8 cellular contexts compared by ENCODE assay signal in the genomic region with DNA sequence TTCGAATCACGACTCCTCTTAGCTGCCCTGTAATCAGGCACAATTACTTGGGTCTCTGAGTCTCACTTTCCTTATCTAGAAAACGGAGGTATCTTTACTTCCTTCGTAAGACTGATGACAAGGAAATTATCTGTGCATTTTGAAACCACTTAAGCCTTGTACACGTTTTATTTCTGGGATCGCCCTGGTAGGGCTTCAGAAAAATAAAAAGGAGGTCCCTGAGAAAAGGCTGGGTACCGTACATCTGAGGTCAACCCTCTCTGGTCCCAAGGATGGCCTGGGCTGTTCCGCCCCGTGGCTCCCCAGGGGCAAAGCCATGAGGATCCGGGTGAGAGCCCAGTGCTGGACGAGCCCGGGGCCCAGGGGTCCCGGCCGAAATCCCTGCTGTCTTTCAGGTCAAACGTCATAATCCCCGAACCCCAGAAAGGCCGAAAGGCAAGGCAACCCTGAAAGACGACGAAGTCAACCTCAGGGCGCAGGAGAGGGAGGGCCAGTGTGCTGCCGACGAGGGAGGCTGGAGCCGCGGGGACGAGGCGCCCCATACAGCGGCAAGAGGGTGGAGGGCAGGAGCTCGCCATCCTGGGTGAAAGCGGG. TPM values are rescaled to one million over a fixed set of nuclear protein-coding genes. Genes with fewer than 3 reads are reported as not detected.
DNase-seq lines count a peak whose midpoint lies in the region; ATAC-seq lines count a peak whose summit lies in the region.

No MANE protein-coding gene starts in this region.

- peak overlapping the region; percentile 94 for H3K4me2 ChIP-seq in Karpas-422 (ENCODE audit: low read depth, low read length, poor library complexity, severe bottlenecking)

- H3K9me2 ChIP-seq in Karpas-422 (replicated peaks; ENCODE audit: insufficient read depth, low read length), result no peaks in the 10 kb centered on the region

- H3K9me3 ChIP-seq in Karpas-422 (ENCODE audit: low read length) (no peaks in the 10 kb centered on the region), ectodermal cell (ENCODE audit: control insufficient read depth, low read length) (no peaks in the 10 kb centered on the region)

- peaks cover 50% of the 10 kb centered on the region for H3K4me1 Mint-ChIP-seq in activated CD4-positive, alpha-beta T cell treated with anti-CD3 and anti-CD28 coated beads, Interleukin-2, amount 10 ng/mL, durations not matched to agents 24 days and 14 days
- H3K4me1 Mint-ChIP-seq in natural killer cell treated with Interleukin-12 subunit alpha and Interleukin-12 subunit beta and Interleukin-15 and Interleukin-18, amount 100 ng/mL, for 72 hours (ENCODE audit: low read depth in 2 of 2), result peaks cover 54 to 58% of the 10 kb centered on the region in 2 donors

- peaks cover 28% of the 10 kb centered on the region for H3K4me1 ChIP-seq in Karpas-422 (ENCODE audit: low read length)
- peaks cover 13% of the 10 kb centered on the region for H3K4me1 ChIP-seq in ectodermal cell (ENCODE audit: control insufficient read depth, insufficient read depth, low read length)

- peaks cover 33% of the 10 kb centered on the region for H3K36me3 ChIP-seq in Karpas-422 (ENCODE audit: insufficient read depth, low read length)
- H3K36me3 ChIP-seq in ectodermal cell (ENCODE audit: control insufficient read depth, insufficient read depth, low read length), result peaks cover 7% of the 10 kb centered on the region

- H3K27me3 ChIP-seq in Karpas-422 (ENCODE audit: low read length), result no peaks in the 10 kb centered on the region
- no peaks in the 10 kb centered on the region for H3K27me3 ChIP-seq in ectodermal cell (ENCODE audit: control insufficient read depth, insufficient read depth, low read length, poor library complexity, severe bottlenecking)

- H4K20me1 ChIP-seq in Karpas-422 (ENCODE audit: insufficient read depth, low read depth, low read length), result peaks cover 36% of the 10 kb centered on the region

- peak overlapping the region; percentile 100 for H3K4me3 Mint-ChIP-seq in activated CD4-positive, alpha-beta T cell treated with anti-CD3 and anti-CD28 coated beads, Interleukin-2, amount 10 ng/mL, durations not matched to agents 24 days and 14 days
- H3K4me3 Mint-ChIP-seq in natural killer cell treated with Interleukin-12 subunit alpha and Interleukin-12 subunit beta and Interleukin-15 and Interleukin-18, amount 100 ng/mL, for 72 hours, result peak overlapping the region; percentile 99

- H3K27me3 Mint-ChIP-seq in activated CD4-positive, alpha-beta T cell treated with anti-CD3 and anti-CD28 coated beads, Interleukin-2, amount 10 ng/mL, durations not matched to agents 24 days and 14 days, result peaks cover 2% of the 10 kb centered on the region
- peaks cover 0 to 2% of the 10 kb centered on the region in 2 donors for H3K27me3 Mint-ChIP-seq in natural killer cell treated with Interleukin-12 subunit alpha and Interleukin-12 subunit beta and Interleukin-15 and Interleukin-18, amount 100 ng/mL, for 72 hours

- H3K9me3 Mint-ChIP-seq in activated CD4-positive, alpha-beta T cell treated with anti-CD3 and anti-CD28 coated beads, Interleukin-2, amount 10 ng/mL, durations not matched to agents 24 days and 14 days, result no peaks in the 10 kb centered on the region
- H3K9me3 Mint-ChIP-seq in natural killer cell treated with Interleukin-12 subunit alpha and Interleukin-12 subunit beta and Interleukin-15 and Interleukin-18, amount 100 ng/mL, for 72 hours, result no peaks in the 10 kb centered on the region

- peak overlapping the region; percentile 93 for H2AFZ ChIP-seq in Karpas-422 (ENCODE audit: low read length)

- no peak for ATAC-seq in natural killer cell treated with Interleukin-12 subunit alpha and Interleukin-12 subunit beta and Interleukin-15 and Interleukin-18, amount 100 ng/mL, for 72 hours

- no peak for DNase-seq in activated CD4-positive, alpha-beta T cell treated with anti-CD3 and anti-CD28 coated beads, Interleukin-2, amount 10 ng/mL, durations not matched to agents 24 days and 14 days
- DNase-seq in activated CD4-positive, alpha-beta T cell treated with anti-CD3 and anti-CD28 coated beads for 48 hours, result no peak
- no peak for DNase-seq in Karpas-422
- DNase-seq in natural killer cell treated with Interleukin-12 subunit alpha and Interleukin-12 subunit beta and Interleukin-15 and Interleukin-18, amount 100 ng/mL, for 72 hours (ENCODE audit: low spot score), result peak; percentile 63
- DNase-seq in anterior cingulate cortex (lab: John Stamatoyannopoulos, UW), result no peak
- no peak for DNase-seq in NOMO-1 treated with DMSO at 0.1 percent for 48 hours (lab: John Stamatoyannopoulos, UW; ENCODE audit: unreplicated experiment)
- no peak for DNase-seq in KG1 (lab: John Stamatoyannopoulos, UW)

- peak overlapping the region; percentile 99 for H3K9ac ChIP-seq in Karpas-422 (ENCODE audit: low read length)

- WGBS in ectodermal cell, 2 experiments, result 11 to 12% methylated on average over 29 of the region's 29 CpGs

- peaks cover 50% of the 10 kb centered on the region for H3K79me2 ChIP-seq in Karpas-422 (ENCODE audit: low read length)

- peaks cover 44% of the 10 kb centered on the region for H3K36me3 Mint-ChIP-seq in activated CD4-positive, alpha-beta T cell treated with anti-CD3 and anti-CD28 coated beads, Interleukin-2, amount 10 ng/mL, durations not matched to agents 24 days and 14 days (ENCODE audit: low read depth)
- peaks cover 33% of the 10 kb centered on the region for H3K36me3 Mint-ChIP-seq in natural killer cell treated with Interleukin-12 subunit alpha and Interleukin-12 subunit beta and Interleukin-15 and Interleukin-18, amount 100 ng/mL, for 72 hours

- intact Hi-C loops in activated CD4-positive, alpha-beta T cell treated with anti-CD3 and anti-CD28 coated beads, Interleukin-2, amount 10 ng/mL, durations not matched to agents 24 days and 14 days (cut with micrococcal nuclease), result loop anchor here (1.0 to 2.0 kb wide), 7 partner anchors 20 to 694 kb away; partner anchors contain the start of genes KAT8, ZNF267, ZNF646 and ZNF668

- H3K4me3 ChIP-seq in Karpas-422 (ENCODE audit: low read length) (peak overlapping the region; percentile 91), ectodermal cell (ENCODE audit: insufficient read depth, low read depth, low read length) (peak overlapping the region; percentile 98)

- H3K27ac ChIP-seq in Karpas-422 (ENCODE audit: low read length), result peak overlapping the region; percentile 81
- H3K27ac ChIP-seq in ectodermal cell (ENCODE audit: insufficient read depth, low read depth, low read length, poor library complexity, severe bottlenecking), result peak overlapping the region; percentile 96

- H3K27ac Mint-ChIP-seq in activated CD4-positive, alpha-beta T cell treated with anti-CD3 and anti-CD28 coated beads, Interleukin-2, amount 10 ng/mL, durations not matched to agents 24 days and 14 days, result peak overlapping the region; percentile 98
- peak overlapping the region; percentile 99 to 100 for H3K27ac Mint-ChIP-seq in natural killer cell treated with Interleukin-12 subunit alpha and Interleukin-12 subunit beta and Interleukin-15 and Interleukin-18, amount 100 ng/mL, for 72 hours

RNA-seq across cellular contexts. Expression of gene FUS, which starts 0.7 kb away (rescaled TPM):
- total RNA-seq in activated CD4-positive, alpha-beta T cell treated with anti-CD3 and anti-CD28 coated beads, Interleukin-2, amount 10 ng/mL, durations not matched to agents 24 days and 14 days, result 936 and 955 TPM in 2 replicates
- total RNA-seq in Karpas-422 (2014; rRNA removed; shearing (Covaris generic); ENCODE audit: low replicate concordance), result 51.4 and 61.7 TPM in 2 replicates
- 960 TPM for polyA plus RNA-seq in ectodermal cell (2013, experiment 1 of 4)
- polyA plus RNA-seq in ectodermal cell (2013, experiment 2 of 4), result 1,022 TPM
- 547 TPM for polyA plus RNA-seq in ectodermal cell (2013, experiment 3 of 4)
- 612 TPM for polyA plus RNA-seq in ectodermal cell (2013, experiment 4 of 4)
- total RNA-seq in natural killer cell treated with Interleukin-12 subunit alpha and Interleukin-12 subunit beta and Interleukin-15 and Interleukin-18, amount 100 ng/mL, for 72 hours, result 100 to 1,000 TPM; 625 to 840 TPM

RNA-seq across cellular contexts. Expression of gene PYCARD, which starts 23.3 kb away (rescaled TPM):
- 15.6 and 17.1 TPM in 2 replicates for total RNA-seq in activated CD4-positive, alpha-beta T cell treated with anti-CD3 and anti-CD28 coated beads, Interleukin-2, amount 10 ng/mL, durations not matched to agents 24 days and 14 days
- 78.0 and 206 TPM in 2 replicates for total RNA-seq in Karpas-422 (2014; rRNA removed; shearing (Covaris generic); ENCODE audit: low replicate concordance)
- polyA plus RNA-seq in ectodermal cell (2013, experiment 1 of 4), result 0.48 TPM
- polyA plus RNA-seq in ectodermal cell (2013, experiment 2 of 4), result 1.1 TPM
- polyA plus RNA-seq in ectodermal cell (2013, experiment 3 of 4), result 0.69 TPM
- 0.28 TPM for polyA plus RNA-seq in ectodermal cell (2013, experiment 4 of 4)
- total RNA-seq in natural killer cell treated with Interleukin-12 subunit alpha and Interleukin-12 subunit beta and Interleukin-15 and Interleukin-18, amount 100 ng/mL, for 72 hours, result 10 to 100 TPM; 23.1 to 29.8 TPM

RNA-seq across cellular contexts. Expression of gene PRSS36, which starts 29.4 kb away (rescaled TPM):
- total RNA-seq in activated CD4-positive, alpha-beta T cell treated with anti-CD3 and anti-CD28 coated beads, Interleukin-2, amount 10 ng/mL, durations not matched to agents 24 days and 14 days, result 0.33 and 0.59 TPM in 2 replicates
- total RNA-seq in Karpas-422 (2014; rRNA removed; shearing (Covaris generic); ENCODE audit: low replicate concordance), result not detected in 2 replicates
- 0.98 TPM for polyA plus RNA-seq in ectodermal cell (2013, experiment 1 of 4)
- polyA plus RNA-seq in ectodermal cell (2013, experiment 2 of 4), result 0.82 TPM
- polyA plus RNA-seq in ectodermal cell (2013, experiment 3 of 4), result 0.59 TPM
- polyA plus RNA-seq in ectodermal cell (2013, experiment 4 of 4), result 1.1 TPM
- total RNA-seq in natural killer cell treated with Interleukin-12 subunit alpha and Interleukin-12 subunit beta and Interleukin-15 and Interleukin-18, amount 100 ng/mL, for 72 hours, result 1 to 10 TPM in 1 of 2 donors, not detected in 1; 1.5 TPM

RNA-seq across cellular contexts. Expression of gene TRIM72, which starts 34.7 kb away (rescaled TPM):
- total RNA-seq in activated CD4-positive, alpha-beta T cell treated with anti-CD3 and anti-CD28 coated beads, Interleukin-2, amount 10 ng/mL, durations not matched to agents 24 days and 14 days, result 0.05 and 0.09 TPM in 2 replicates
- total RNA-seq in Karpas-422 (2014; rRNA removed; shearing (Covaris generic); ENCODE audit: low replicate concordance), result not detected in 2 replicates
- not detected for polyA plus RNA-seq in ectodermal cell (2013, experiment 1 of 4)
- polyA plus RNA-seq in ectodermal cell (2013, experiment 2 of 4), result not detected
- not detected for polyA plus RNA-seq in ectodermal cell (2013, experiment 3 of 4)
- not detected for polyA plus RNA-seq in ectodermal cell (2013, experiment 4 of 4)
- total RNA-seq in natural killer cell treated with Interleukin-12 subunit alpha and Interleukin-12 subunit beta and Interleukin-15 and Interleukin-18, amount 100 ng/mL, for 72 hours, result under 1 TPM in 1 of 2 donors, not detected in 1; 0.06 TPM

RNA-seq across cellular contexts. Expression of gene PYDC1, which starts 37.7 kb away (rescaled TPM):
- total RNA-seq in activated CD4-positive, alpha-beta T cell treated with anti-CD3 and anti-CD28 coated beads, Interleukin-2, amount 10 ng/mL, durations not matched to agents 24 days and 14 days, result not detected in 2 replicates
- total RNA-seq in Karpas-422 (2014; rRNA removed; shearing (Covaris generic); ENCODE audit: low replicate concordance), result not detected in 2 replicates
- not detected for polyA plus RNA-seq in ectodermal cell (2013, experiment 1 of 4)
- not detected for polyA plus RNA-seq in ectodermal cell (2013, experiment 2 of 4)
- polyA plus RNA-seq in ectodermal cell (2013, experiment 3 of 4), result not detected
- not detected for polyA plus RNA-seq in ectodermal cell (2013, experiment 4 of 4)
- total RNA-seq in natural killer cell treated with Interleukin-12 subunit alpha and Interleukin-12 subunit beta and Interleukin-15 and Interleukin-18, amount 100 ng/mL, for 72 hours, result not detected
